15 cellular contexts compared by ENCODE assay signal in genomic region chr6:49915035-49915434, GRCh38. TPM values are rescaled to one million over a fixed set of nuclear protein-coding genes. Genes with fewer than 3 reads are reported as not detected.
DNase-seq lines count a peak whose midpoint lies in the region; ATAC-seq and TF ChIP-seq lines count a peak whose summit lies in the region.
"Had no signal": no experiment of that assay in that cellular context is flagged by ENCODE, and none has a peak within 500 bp of the region (broad histone marks: within the 10 kb centered on the region; RNA-seq: fewer than 3 reads in every experiment).

No MANE protein-coding gene starts in this region.

- CTCF ChIA-PET in HEK293T (lab: Yijun Ruan, JAX) = no interaction called here

- H3K4me3 ChIP-seq in adrenal gland = no peak overlapping the region
- H3K4me3 ChIP-seq: suprapubic skin had no signal

- no peak for TF ChIP-seq POLR2A in adrenal gland (IDR thresholded peaks at IDR 0.05)

- DNase-seq in DMS 273 (lab: John Stamatoyannopoulos, UW; ENCODE audit: unreplicated experiment) = peak; percentile 89
- DNase-seq in NCI-H1694 (lab: John Stamatoyannopoulos, UW) = peak; percentile 25
- DNase-seq in adrenal gland = peak in 5 of 7 donors; percentile 15 to 67 (median 31)
- peak; percentile 84 for DNase-seq in islet precursor cell
- DNase-seq in stimulated activated naive CD4-positive, alpha-beta T cell (lab: John Stamatoyannopoulos, UW) = no peak
- DNase-seq in HEK293T (ENCODE audit: extremely low spot score) = no peak
- DNase-seq in germinal center (ENCODE audit: low spot score) = no peak
- DNase-seq: activated CD4-positive, alpha-beta T cell treated with anti-CD3 and anti-CD28 coated beads, Interleukin-2, amount 50 U/mL, for 4 hours; IMR-90; NCI-H187 treated with DMSO at 0.1 percent for 48 hours; T-helper 2 cell had no signal

- H3K9me3 ChIP-seq in adrenal gland (replicated peaks in 1 of 3) = no peaks in the 10 kb centered on the region
- H3K9me3 ChIP-seq: suprapubic skin had no signal

- POLR2A ChIA-PET in HEK293T (lab: Yijun Ruan, JAX) = no interaction called here

- no peaks in the 10 kb centered on the region for H3K36me3 ChIP-seq in adrenal gland (replicated peaks in 1 of 2)
- H3K36me3 ChIP-seq: suprapubic skin had no signal

- peaks cover 0 to 7% of the 10 kb centered on the region in 2 donors for H3K4me1 ChIP-seq in adrenal gland (replicated peaks in 1 of 2)

- TF ChIP-seq CTCF in adrenal gland (IDR thresholded peaks at IDR 0.05) = no peak

- WGBS in adrenal gland, 4 donors = 18 to 32% (median 25%) methylated on average over 3 of the region's 3 CpGs

- ATAC-seq in HG02678 (IDR thresholded peaks at IDR 0.05; ENCODE audit: unreplicated experiment) = no peak

- intact Hi-C loops in adrenal gland (cut with DNase I) = no loop called here

- no peak overlapping the region for H3K27ac ChIP-seq in adrenal gland
- H3K27ac ChIP-seq: suprapubic skin had no signal

- H3K27me3 ChIP-seq in adrenal gland = no peaks in the 10 kb centered on the region
- H3K27me3 ChIP-seq: suprapubic skin had no signal

TF ChIP-seq in HEK293T, 16 proteins besides CTCF, POLR2A, EP300 and RAD21:
- TF ChIP-seq, protein P1, sequence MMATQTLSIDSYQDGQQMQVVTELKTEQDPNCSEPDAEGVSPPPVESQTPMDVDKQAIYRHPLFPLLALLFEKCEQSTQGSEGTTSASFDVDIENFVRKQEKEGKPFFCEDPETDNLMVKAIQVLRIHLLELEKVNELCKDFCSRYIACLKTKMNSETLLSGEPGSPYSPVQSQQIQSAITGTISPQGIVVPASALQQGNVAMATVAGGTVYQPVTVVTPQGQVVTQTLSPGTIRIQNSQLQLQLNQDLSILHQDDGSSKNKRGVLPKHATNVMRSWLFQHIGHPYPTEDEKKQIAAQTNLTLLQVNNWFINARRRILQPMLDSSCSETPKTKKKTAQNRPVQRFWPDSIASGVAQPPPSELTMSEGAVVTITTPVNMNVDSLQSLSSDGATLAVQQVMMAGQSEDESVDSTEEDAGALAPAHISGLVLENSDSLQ (IDR thresholded peaks at IDR 0.05) = no peak
- TF ChIP-seq NFRKB (IDR thresholded peaks at IDR 0.05) (no peak), FOXK2 (IDR thresholded peaks at IDR 0.05) (no peak), LEF1 (IDR thresholded peaks at IDR 0.05; ENCODE audit: borderline replicate concordance) (no peak), ARNT (IDR thresholded peaks at IDR 0.05) (no peak), FOXM1 (IDR thresholded peaks at IDR 0.05; ENCODE audit: borderline replicate concordance) (no peak), HDGF (IDR thresholded peaks at IDR 0.05; ENCODE audit: borderline replicate concordance) (no peak), TARDBP (IDR thresholded peaks at IDR 0.05) (no peak), ELF4 (IDR thresholded peaks at IDR 0.05) (no peak)

RNA-seq across cellular contexts. Expression of gene CRISP1, which starts 48.7 kb away (rescaled TPM):
- not detected for total RNA-seq in adrenal gland
- not detected for polyA plus RNA-seq in adrenal gland
- total RNA-seq: glomerular endothelial cell, IMR-90, lower leg skin, suprapubic skin had no signal
- polyA plus RNA-seq: IMR-90 had no signal

RNA-seq across cellular contexts. Expression of gene DEFB114, which starts 48.9 kb away (rescaled TPM):
- total RNA-seq in adrenal gland = not detected
- not detected for polyA plus RNA-seq in adrenal gland
- total RNA-seq: glomerular endothelial cell, IMR-90, lower leg skin, suprapubic skin had no signal
- polyA plus RNA-seq: IMR-90 had no signal

RNA-seq across cellular contexts. Expression of gene DEFB113, which starts 54.4 kb away (rescaled TPM):
- total RNA-seq in adrenal gland = not detected
- not detected for polyA plus RNA-seq in adrenal gland
- total RNA-seq: glomerular endothelial cell, IMR-90, lower leg skin, suprapubic skin had no signal
- polyA plus RNA-seq: IMR-90 had no signal

Comparison
In these comparisons a context has a peak if more than half of its experiments do, and no peak if none do; other contexts are left out.
1. DNase-seq: peak in DMS 273 (single experiment), NCI-H1694 (single experiment), adrenal gland (5 of 7) and islet precursor cell (single experiment); none in stimulated activated naive CD4-positive, alpha-beta T cell (0 of 6), HEK293T (single experiment) and germinal center (single experiment).